Comparison of ENCODE assay signal across 25 cellular contexts in genomic region chr18:79545255-79545654, GRCh38.
"Had no signal": no experiment of that assay in that cellular context is flagged by ENCODE, and none has a peak within 500 bp of the region (broad histone marks: within the 10 kb centered on the region; RNA-seq: fewer than 3 reads in every experiment).

No MANE protein-coding gene starts in this region.

- H3K36me3 Mint-ChIP-seq: activated naive CD4-positive, alpha-beta T cell treated with anti-CD3 and anti-CD28 coated beads, Interleukin-2, amount 50 U/mL, for 72 hours; immature natural killer cell; naive B cell; T-cell had no signal

- H3K27ac Mint-ChIP-seq: activated CD4-positive, alpha-beta T cell treated with anti-CD3 and anti-CD28 coated beads, Interleukin-2, amount 10 ng/mL, durations not matched to agents 24 days and 14 days; activated CD8-positive, alpha-beta T cell treated with anti-CD3 and anti-CD28 coated beads for 36 hours; activated naive CD4-positive, alpha-beta T cell treated with anti-CD3 and anti-CD28 coated beads, Interleukin-2, amount 50 U/mL, for 72 hours; activated T-cell treated with anti-CD3 and anti-CD28 coated beads, Interleukin-2, amount 50 U/mL, for 72 hours; dendritic cell treated with granulocyte-macrophage colony-stimulating factor and Interleukin-4, amounts not matched to agents 40 ng/mL and 50 ng/mL, for 4 days; immature natural killer cell; memory B cell; stimulated activated naive CD8-positive, alpha-beta T cell treated with anti-CD3 and anti-CD28 coated beads, Interleukin-15, Interleukin-2, amounts not matched to agents 100 ng/mL and 50 ng/mL, for 24 hours; T-cell had no signal

- ATAC-seq: activated CD8-positive, alpha-beta T cell treated with anti-CD3 and anti-CD28 coated beads for 36 hours; activated naive CD4-positive, alpha-beta T cell treated with anti-CD3 and anti-CD28 coated beads, Interleukin-2, amount 50 U/mL, for 72 hours; activated T-cell treated with anti-CD3 and anti-CD28 coated beads, Interleukin-2, amount 50 U/mL, for 72 hours; gastroesophageal sphincter; mucosa of descending colon; T-cell had no signal

- H3K9me3 Mint-ChIP-seq: activated CD8-positive, alpha-beta T cell treated with anti-CD3 and anti-CD28 coated beads for 36 hours had no signal

- H3K9me3 ChIP-seq: adrenal gland, esophagus muscularis mucosa, gastroesophageal sphincter, mucosa of descending colon, neutrophil, SK-N-SH, suprapubic skin, transverse colon had no signal

- DNase-seq: activated CD4-positive, alpha-beta T cell treated with anti-CD3 and anti-CD28 coated beads, Interleukin-2, amount 10 ng/mL, durations not matched to agents 24 days and 14 days; activated CD4-positive, CD25-positive, alpha-beta regulatory T cell; activated CD8-positive, alpha-beta memory T cell treated with anti-CD3 and anti-CD28 coated beads, Interleukin-2, amount 50 U/mL, for 4 hours; activated CD8-positive, alpha-beta T cell treated with anti-CD3 and anti-CD28 coated beads for 36 hours; activated effector memory CD4-positive, alpha-beta T cell treated with anti-CD3 and anti-CD28 coated beads, Interleukin-2, amount 50 U/mL, for 16 hours; activated T-cell treated with anti-CD3 and anti-CD28 coated beads, Interleukin-2, amount 50 U/mL, for 72 hours; adrenal gland; effector CD8-positive, alpha-beta T cell; immature natural killer cell; naive B cell; SK-N-SH; stimulated activated CD4-positive, alpha-beta T cell treated with anti-CD3 and anti-CD28 coated beads, Interleukin-2, amount 100 ng/mL, for 24 hours; T1000; transverse colon had no signal

- H3K4me1 ChIP-seq: adrenal gland, esophagus muscularis mucosa, gastroesophageal sphincter, parathyroid adenoma, transverse colon had no signal

- H3K4me3 ChIP-seq: adrenal gland, esophagus muscularis mucosa, gastroesophageal sphincter, mucosa of descending colon, suprapubic skin, transverse colon had no signal

- H3K27ac ChIP-seq: adrenal gland, esophagus muscularis mucosa, gastroesophageal sphincter, neutrophil, parathyroid adenoma, suprapubic skin, transverse colon had no signal

- H3K4me3 Mint-ChIP-seq: activated CD4-positive, alpha-beta T cell treated with anti-CD3 and anti-CD28 coated beads, Interleukin-2, amount 10 ng/mL, durations not matched to agents 24 days and 14 days; activated CD8-positive, alpha-beta T cell treated with anti-CD3 and anti-CD28 coated beads for 36 hours; activated T-cell treated with anti-CD3 and anti-CD28 coated beads, Interleukin-2, amount 50 U/mL, for 72 hours; dendritic cell treated with granulocyte-macrophage colony-stimulating factor and Interleukin-4, amounts not matched to agents 40 ng/mL and 50 ng/mL, for 4 days; immature natural killer cell; memory B cell; naive B cell; stimulated activated naive CD8-positive, alpha-beta T cell treated with anti-CD3 and anti-CD28 coated beads, Interleukin-15, Interleukin-2, amounts not matched to agents 100 ng/mL and 50 ng/mL, for 24 hours; T-cell had no signal

- H3K4me1 Mint-ChIP-seq: activated CD4-positive, alpha-beta T cell treated with anti-CD3 and anti-CD28 coated beads, Interleukin-2, amount 10 ng/mL, durations not matched to agents 24 days and 14 days; immature natural killer cell; T-cell had no signal

- H3K27me3 Mint-ChIP-seq: activated CD4-positive, alpha-beta T cell treated with anti-CD3 and anti-CD28 coated beads, Interleukin-2, amount 10 ng/mL, durations not matched to agents 24 days and 14 days; activated CD8-positive, alpha-beta T cell treated with anti-CD3 and anti-CD28 coated beads for 36 hours; naive B cell; stimulated activated naive CD8-positive, alpha-beta T cell treated with anti-CD3 and anti-CD28 coated beads, Interleukin-15, Interleukin-2, amounts not matched to agents 100 ng/mL and 50 ng/mL, for 24 hours had no signal

- H3K36me3 ChIP-seq: adrenal gland, esophagus muscularis mucosa, gastroesophageal sphincter, neutrophil, suprapubic skin, transverse colon had no signal

- H3K9ac ChIP-seq: parathyroid adenoma, SK-N-SH had no signal
